In the genomic region with DNA sequence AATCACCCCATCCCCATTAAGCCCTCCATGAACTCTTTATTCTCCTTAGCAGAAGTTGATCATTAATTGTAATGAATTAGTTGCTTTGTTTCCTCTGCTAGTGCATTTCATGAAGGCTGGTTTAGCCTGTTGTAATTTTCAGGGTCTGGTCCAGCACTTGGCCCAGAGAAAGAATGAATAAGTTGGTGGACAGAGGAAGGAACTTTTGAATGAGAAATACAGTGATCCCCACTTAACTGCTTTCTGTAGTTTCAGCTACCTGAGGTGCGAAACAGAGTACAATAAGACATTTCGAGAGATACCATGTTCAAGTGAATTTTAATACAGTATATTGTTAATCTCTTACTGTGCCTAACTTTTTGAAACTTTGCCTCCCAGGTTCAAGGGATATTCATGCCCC, we compare ENCODE assay signal across 9 cellular contexts. TPM values are rescaled to one million over a fixed set of nuclear protein-coding genes. Genes with fewer than 3 reads are reported as not detected.
DNase-seq lines count a peak whose midpoint lies in the region; ATAC-seq and TF ChIP-seq lines count a peak whose summit lies in the region.
"Had no signal": no experiment of that assay in that cellular context is flagged by ENCODE, and none has a peak within 500 bp of the region (broad histone marks: within the 10 kb centered on the region; RNA-seq: fewer than 3 reads in every experiment).

No MANE protein-coding gene starts in this region.

- no peaks in the 10 kb centered on the region for H3K27me3 Mint-ChIP-seq in T-helper 2 cell treated with Interferon-gamma antibody and Interleukin-4, amounts not matched to agents 5 μg/mL and 100 μg/mL, for 36 hours (ENCODE audit: low read depth)
- H3K27me3 Mint-ChIP-seq in activated B cell treated with CpG ODN at 0.5 μM for 24 hours: no peaks in the 10 kb centered on the region

- peaks cover 18% of the 10 kb centered on the region for H3K36me3 Mint-ChIP-seq in T-helper 2 cell treated with Interferon-gamma antibody and Interleukin-4, amounts not matched to agents 5 μg/mL and 100 μg/mL, for 36 hours (ENCODE audit: low read depth)
- peaks cover 4% of the 10 kb centered on the region for H3K36me3 Mint-ChIP-seq in activated B cell treated with CpG ODN at 0.5 μM for 24 hours (ENCODE audit: low read depth)
- peaks cover 25% of the 10 kb centered on the region for H3K36me3 Mint-ChIP-seq in stimulated activated effector memory CD8-positive, alpha-beta T cell treated with anti-CD3 and anti-CD28 coated beads, Interleukin-12 subunit alpha, Interleukin-12 subunit beta, amount 100 ng/mL, for 72 hours

- ATAC-seq in activated B cell treated with CpG ODN at 0.5 μM for 24 hours (ENCODE audit: low read depth): no peak
- no peak for ATAC-seq in stimulated activated effector memory CD8-positive, alpha-beta T cell treated with anti-CD3 and anti-CD28 coated beads, Interleukin-12 subunit alpha, Interleukin-12 subunit beta, amount 100 ng/mL, for 72 hours

- peak overlapping the region; percentile 99 for H3K4me3 Mint-ChIP-seq in T-helper 2 cell treated with Interferon-gamma antibody and Interleukin-4, amounts not matched to agents 5 μg/mL and 100 μg/mL, for 36 hours
- peak overlapping the region; percentile 97 for H3K4me3 Mint-ChIP-seq in activated B cell treated with CpG ODN at 0.5 μM for 24 hours
- peak overlapping the region; percentile 76 for H3K4me3 Mint-ChIP-seq in stimulated activated effector memory CD8-positive, alpha-beta T cell treated with anti-CD3 and anti-CD28 coated beads, Interleukin-12 subunit alpha, Interleukin-12 subunit beta, amount 100 ng/mL, for 72 hours

- DNase-seq in T-helper 2 cell treated with Interferon-gamma antibody and Interleukin-4, amounts not matched to agents 5 μg/mL and 100 μg/mL, for 36 hours (ENCODE audit: low spot score): no peak
- no peak for DNase-seq in T-helper 2 cell
- no peak for DNase-seq in activated B cell treated with CpG ODN at 0.5 μM for 24 hours
- DNase-seq in fibroblast of villous mesenchyme (ENCODE audit: low read depth): no peak
- no peak for DNase-seq in stimulated activated effector memory CD8-positive, alpha-beta T cell treated with anti-CD3 and anti-CD28 coated beads, Interleukin-12 subunit alpha, Interleukin-12 subunit beta, amount 100 ng/mL, for 72 hours (ENCODE audit: low spot score in 2 of 2)
- DNase-seq in foreskin melanocyte: no peak
- DNase-seq in WERI-Rb-1: no peak
- no peak for DNase-seq in NCI-H446 treated with DMSO at 0.1 percent for 48 hours (lab: John Stamatoyannopoulos, UW)
- DNase-seq: testis had no signal

- peaks cover 3% of the 10 kb centered on the region; the same call in 1 of the 2 replicates for H3K36me3 ChIP-seq in WERI-Rb-1

- no peaks in the 10 kb centered on the region for H3K9me3 ChIP-seq in WERI-Rb-1 (ENCODE audit: severe bottlenecking)
- H3K9me3 ChIP-seq: testis had no signal

- H3K27me3 ChIP-seq in WERI-Rb-1 (ENCODE audit: insufficient read depth, low read depth, severe bottlenecking): no peaks in the 10 kb centered on the region
- H3K27me3 ChIP-seq: testis had no signal

- CTCF ChIA-PET in activated B cell treated with CpG ODN at 0.5 μM for 24 hours (lab: Charles Lee): no interaction called here

- POLR2A ChIA-PET in activated B cell treated with CpG ODN at 0.5 μM for 24 hours (lab: Charles Lee): interaction anchor here (0.6 to 2.3 kb wide), 2 partner anchors 70 to 569 kb away, joined by 5 to 20 read pairs; partner anchors contain the start of gene AXDND1

- peak overlapping the region; percentile 97 for H3K27ac Mint-ChIP-seq in T-helper 2 cell treated with Interferon-gamma antibody and Interleukin-4, amounts not matched to agents 5 μg/mL and 100 μg/mL, for 36 hours
- peak overlapping the region; percentile 5 for H3K27ac Mint-ChIP-seq in activated B cell treated with CpG ODN at 0.5 μM for 24 hours
- H3K27ac Mint-ChIP-seq in stimulated activated effector memory CD8-positive, alpha-beta T cell treated with anti-CD3 and anti-CD28 coated beads, Interleukin-12 subunit alpha, Interleukin-12 subunit beta, amount 100 ng/mL, for 72 hours: peak overlapping the region; percentile 84

- TF ChIP-seq CTCF in activated B cell treated with CpG ODN at 0.5 μM for 24 hours (IDR thresholded peaks at IDR 0.05): no peak
- no peak for TF ChIP-seq CTCF in fibroblast of villous mesenchyme (IDR thresholded peaks at IDR 0.05; ENCODE audit: insufficient read depth, low read depth, low read length)
- no peak for TF ChIP-seq CTCF in WERI-Rb-1 (IDR thresholded peaks at IDR 0.05; ENCODE audit: low read depth, low read length)

- intact Hi-C loops in activated B cell treated with CpG ODN at 0.5 μM for 24 hours (cut with micrococcal nuclease): loop anchor here (10.0 kb wide), 1 partner anchor 659 kb away; the partner anchor contains the start of gene CEP350

- H3K4me3 ChIP-seq in fibroblast of villous mesenchyme (ENCODE audit: low read depth, low read length) (peak overlapping the region; percentile 80), WERI-Rb-1 (ENCODE audit: low read depth, low read length) (no peak overlapping the region)

- peaks cover 38% of the 10 kb centered on the region for H3K4me1 Mint-ChIP-seq in T-helper 2 cell treated with Interferon-gamma antibody and Interleukin-4, amounts not matched to agents 5 μg/mL and 100 μg/mL, for 36 hours (ENCODE audit: low read depth)
- H3K4me1 Mint-ChIP-seq in activated B cell treated with CpG ODN at 0.5 μM for 24 hours: peaks cover 56% of the 10 kb centered on the region
- H3K4me1 Mint-ChIP-seq in stimulated activated effector memory CD8-positive, alpha-beta T cell treated with anti-CD3 and anti-CD28 coated beads, Interleukin-12 subunit alpha, Interleukin-12 subunit beta, amount 100 ng/mL, for 72 hours: peaks cover 43% of the 10 kb centered on the region

- H3K27ac ChIP-seq in WERI-Rb-1: no peak overlapping the region

- H3K9me3 Mint-ChIP-seq in T-helper 2 cell treated with Interferon-gamma antibody and Interleukin-4, amounts not matched to agents 5 μg/mL and 100 μg/mL, for 36 hours: peaks cover 3% of the 10 kb centered on the region
- H3K9me3 Mint-ChIP-seq in activated B cell treated with CpG ODN at 0.5 μM for 24 hours: no peaks in the 10 kb centered on the region
- no peaks in the 10 kb centered on the region for H3K9me3 Mint-ChIP-seq in stimulated activated effector memory CD8-positive, alpha-beta T cell treated with anti-CD3 and anti-CD28 coated beads, Interleukin-12 subunit alpha, Interleukin-12 subunit beta, amount 100 ng/mL, for 72 hours

RNA-seq across cellular contexts. Expression of gene SOAT1, which starts 1.8 kb away (rescaled TPM):
- total RNA-seq in activated B cell treated with CpG ODN at 0.5 μM for 24 hours (17.3 and 20.0 TPM in 2 replicates), fibroblast of villous mesenchyme (23.8 and 37.6 TPM in 2 replicates)

Comparison
In these comparisons a context has a peak if more than half of its experiments do, and no peak if none do; other contexts are left out.
1. H3K27ac Mint-ChIP-seq: peak in every context shown above with its lines; median percentile 97 in T-helper 2 cell treated with Interferon-gamma antibody and Interleukin-4, amounts not matched to agents 5 μg/mL and 100 μg/mL, for 36 hours; 84 in stimulated activated effector memory CD8-positive, alpha-beta T cell treated with anti-CD3 and anti-CD28 coated beads, Interleukin-12 subunit alpha, Interleukin-12 subunit beta, amount 100 ng/mL, for 72 hours; 5 in activated B cell treated with CpG ODN at 0.5 μM for 24 hours.